In the genomic region with DNA sequence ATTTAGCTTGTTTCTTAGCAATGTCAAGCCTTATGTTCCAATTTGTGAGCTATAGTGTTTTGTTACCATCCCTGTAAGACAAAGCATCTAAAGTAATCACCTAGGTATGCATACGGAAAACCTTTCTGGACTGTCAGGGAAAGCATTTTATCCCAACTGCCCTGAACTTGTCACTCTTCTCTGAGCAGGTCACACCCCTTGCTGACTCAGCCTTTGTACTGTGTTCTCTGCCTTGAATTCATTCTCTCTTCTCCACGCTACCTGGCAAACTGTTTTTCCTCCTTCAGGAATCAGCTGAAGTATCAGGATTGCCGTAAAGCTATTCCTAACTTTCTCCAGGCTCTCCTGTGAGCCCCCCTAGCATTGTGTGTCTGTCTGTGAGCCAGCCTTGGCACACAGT, we compare ENCODE assay signal across 11 cellular contexts. TPM values are rescaled to one million over a fixed set of nuclear protein-coding genes. Genes with fewer than 3 reads are reported as not detected.
DNase-seq lines count a peak whose midpoint lies in the region; ATAC-seq and TF ChIP-seq lines count a peak whose summit lies in the region.
"Had no signal": no experiment of that assay in that cellular context is flagged by ENCODE, and none has a peak within 500 bp of the region (broad histone marks: within the 10 kb centered on the region; RNA-seq: fewer than 3 reads in every experiment).

No MANE protein-coding gene starts in this region.

- H3K79me2 ChIP-seq in PC-3 (ENCODE audit: low read length) (no peaks in the 10 kb centered on the region), fibroblast of lung (ENCODE audit: control insufficient read depth, insufficient read depth, low read length) (no peaks in the 10 kb centered on the region), neural progenitor cell (ENCODE audit: low read depth) (peaks cover 98% of the 10 kb centered on the region)

- H3K27ac ChIP-seq in PC-3 (ENCODE audit: low read length), result 0 out of 2 replicates have a peak overlapping the region, but pooled peaks have one; percentile 30
- no peak overlapping the region for H3K27ac ChIP-seq in fibroblast of lung (ENCODE audit: insufficient read depth, low read length)
- no peak overlapping the region for H3K27ac ChIP-seq in neural progenitor cell

- no peaks in the 10 kb centered on the region for H3K9me3 ChIP-seq in PC-3 (ENCODE audit: low read length)
- H3K9me3 ChIP-seq in fibroblast of lung (ENCODE audit: control insufficient read depth, insufficient read depth, low read depth, low read length), result no peaks in the 10 kb centered on the region
- no peaks in the 10 kb centered on the region for H3K9me3 ChIP-seq in neural progenitor cell (ENCODE audit: low read depth)
- H3K9me3 ChIP-seq: adrenal gland had no signal

- POLR2A ChIA-PET in PC-3 (lab: Charles Lee; ENCODE audit: unreplicated experiment), result interaction anchor here (1.2 kb wide), 1 partner anchor 55 kb away, joined by 4 read pairs; a partner anchor contains a TSS

- H3K4me2 ChIP-seq in PC-3 (ENCODE audit: low read length) (peak overlapping the region; percentile 79), fibroblast of lung (ENCODE audit: extremely low read depth, insufficient read depth, low read length) (no peak overlapping the region), neural progenitor cell (no peak overlapping the region)

- peaks cover 5% of the 10 kb centered on the region for H3K27me3 Mint-ChIP-seq in neural progenitor cell (ENCODE audit: insufficient read depth, low read depth)

- H3F3A ChIP-seq in PC-3 (ENCODE audit: low read length, unreplicated experiment) (no peaks in the 10 kb centered on the region), neural progenitor cell (ENCODE audit: low read depth) (peaks cover 28% of the 10 kb centered on the region)

- H3K9me3 Mint-ChIP-seq in neural progenitor cell, result no peaks in the 10 kb centered on the region
- H3K9me3 Mint-ChIP-seq in stimulated activated effector memory CD8-positive, alpha-beta T cell treated with anti-CD3 and anti-CD28 coated beads, Interleukin-12 subunit alpha, Interleukin-12 subunit beta, amount 100 ng/mL, for 72 hours, result peaks cover 4% of the 10 kb centered on the region

- H3K36me3 Mint-ChIP-seq in neural progenitor cell, result peaks cover 2% of the 10 kb centered on the region
- H3K36me3 Mint-ChIP-seq in stimulated activated effector memory CD8-positive, alpha-beta T cell treated with anti-CD3 and anti-CD28 coated beads, Interleukin-12 subunit alpha, Interleukin-12 subunit beta, amount 100 ng/mL, for 72 hours, result no peaks in the 10 kb centered on the region

- H3K9me2 ChIP-seq in PC-3 (replicated peaks; ENCODE audit: low read length), result no peaks in the 10 kb centered on the region

- H3K4me3 Mint-ChIP-seq in neural progenitor cell, result no peak overlapping the region
- no peak overlapping the region for H3K4me3 Mint-ChIP-seq in stimulated activated effector memory CD8-positive, alpha-beta T cell treated with anti-CD3 and anti-CD28 coated beads, Interleukin-12 subunit alpha, Interleukin-12 subunit beta, amount 100 ng/mL, for 72 hours

- H3K4me1 ChIP-seq in PC-3 (ENCODE audit: insufficient read depth, low read length) (peaks cover 25% of the 10 kb centered on the region), fibroblast of lung (ENCODE audit: control insufficient read depth, extremely low read depth, insufficient read depth, low read length) (peaks cover 9% of the 10 kb centered on the region), neural progenitor cell (peaks cover 66% of the 10 kb centered on the region)

- CTCF ChIA-PET in PC-3 (lab: Charles Lee), result no interaction called here

- peak overlapping the region; percentile 56 for H2AFZ ChIP-seq in PC-3 (ENCODE audit: low read length)
- no peak overlapping the region for H2AFZ ChIP-seq in fibroblast of lung (ENCODE audit: low read length)
- no peak overlapping the region for H2AFZ ChIP-seq in neural progenitor cell (replicated peaks)

- peak overlapping the region; percentile 50 for H3K27ac Mint-ChIP-seq in neural progenitor cell
- no peak overlapping the region for H3K27ac Mint-ChIP-seq in stimulated activated effector memory CD8-positive, alpha-beta T cell treated with anti-CD3 and anti-CD28 coated beads, Interleukin-12 subunit alpha, Interleukin-12 subunit beta, amount 100 ng/mL, for 72 hours

- ATAC-seq in PC-3 (peak; percentile 70), GM21381 (IDR thresholded peaks at IDR 0.05; ENCODE audit: unreplicated experiment) (no peak), HG02970 (IDR thresholded peaks at IDR 0.05; ENCODE audit: low FRiP score, unreplicated experiment) (no peak)
- no peak for ATAC-seq in stimulated activated effector memory CD8-positive, alpha-beta T cell treated with anti-CD3 and anti-CD28 coated beads, Interleukin-12 subunit alpha, Interleukin-12 subunit beta, amount 100 ng/mL, for 72 hours

- in situ Hi-C loops in Caki2 (cut with HindIII; ENCODE audit: low pct_unique_long_range_greater_than_20kb, low sequenced_read_pairs), result no loop called here

- H4K20me1 ChIP-seq in PC-3 (ENCODE audit: low read length), result no peaks in the 10 kb centered on the region
- H4K20me1 ChIP-seq in fibroblast of lung (ENCODE audit: control insufficient read depth, extremely low read depth, insufficient read depth, low read length), result no peaks in the 10 kb centered on the region
- peaks cover 84% of the 10 kb centered on the region for H4K20me1 ChIP-seq in neural progenitor cell (ENCODE audit: low read depth)

- H3K36me3 ChIP-seq in PC-3 (ENCODE audit: low read depth, low read length), result no peaks in the 10 kb centered on the region
- no peaks in the 10 kb centered on the region for H3K36me3 ChIP-seq in fibroblast of lung (ENCODE audit: control insufficient read depth, insufficient read depth, low read length)
- H3K36me3 ChIP-seq in neural progenitor cell, result no peaks in the 10 kb centered on the region
- H3K36me3 ChIP-seq: adrenal gland had no signal

- H3K9ac ChIP-seq in PC-3 (ENCODE audit: low read length) (no peak overlapping the region), fibroblast of lung (ENCODE audit: insufficient read depth, low read length) (no peak overlapping the region), neural progenitor cell (no peak overlapping the region)

- peaks cover 74% of the 10 kb centered on the region for H3K4me1 Mint-ChIP-seq in neural progenitor cell
- no peaks in the 10 kb centered on the region for H3K4me1 Mint-ChIP-seq in stimulated activated effector memory CD8-positive, alpha-beta T cell treated with anti-CD3 and anti-CD28 coated beads, Interleukin-12 subunit alpha, Interleukin-12 subunit beta, amount 100 ng/mL, for 72 hours

- TF ChIP-seq CTCF in PC-3 (conservative IDR thresholded peaks at IDR 0.05; ENCODE audit: low read depth, low read length) (no peak), fibroblast of lung (conservative IDR thresholded peaks at IDR 0.05 in 1 of 2, IDR thresholded peaks at IDR 0.05 in 1 of 2; ENCODE audit: low read depth in 1 of 2, low read length in 2 of 2) (no peak), neural progenitor cell (IDR thresholded peaks at IDR 0.05) (no peak)

- BruUV-seq in PC-3 (replicated peaks; lab: Mats Ljungman, UMichigan), result no TSS peak

- H3K27me3 ChIP-seq in PC-3 (ENCODE audit: low read length) (no peaks in the 10 kb centered on the region), fibroblast of lung (ENCODE audit: control insufficient read depth, insufficient read depth, low read length) (no peaks in the 10 kb centered on the region), neural progenitor cell (no peaks in the 10 kb centered on the region)
- H3K27me3 ChIP-seq: adrenal gland had no signal

- H3K4me3 ChIP-seq in PC-3 (ENCODE audit: low read length) (no peak overlapping the region), fibroblast of lung (replicated peaks in 1 of 4; ENCODE audit: control extremely low read depth in 1 of 4, insufficient read depth in 1 of 4, low read depth in 3 of 4, low read length in 4 of 4) (no peak overlapping the region), neural progenitor cell (no peak overlapping the region)
- H3K4me3 ChIP-seq: adrenal gland had no signal

- DNase-seq in Caki2 (ENCODE audit: low read depth) (peak; percentile 86), PC-3 (peak; percentile 86), fibroblast of lung (ENCODE audit: low read depth in 2 of 2) (peak; percentile 35 to 66), neural progenitor cell (ENCODE audit: low spot score) (no peak), NCI-H2196 treated with DMSO at 0.1 percent for 48 hours (lab: John Stamatoyannopoulos, UW; ENCODE audit: unreplicated experiment) (no peak)
- no peak for DNase-seq in stimulated activated effector memory CD8-positive, alpha-beta T cell treated with anti-CD3 and anti-CD28 coated beads, Interleukin-12 subunit alpha, Interleukin-12 subunit beta, amount 100 ng/mL, for 72 hours (ENCODE audit: low spot score in 2 of 2)
- DNase-seq: activated CD8-positive, alpha-beta memory T cell treated with anti-CD3 and anti-CD28 coated beads, Interleukin-2, amount 50 U/mL, for 4 hours; NCI-H1092 treated with DMSO at 0.1 percent for 48 hours had no signal

- intact Hi-C loops in PC-3 (cut with micrococcal nuclease), result loop anchor here (2.0 to 10.0 kb wide), 6 partner anchors 44 to 1078 kb away; a partner anchor contains a TSS

RNA-seq across cellular contexts. Expression of a gene that starts 54.2 kb away (rescaled TPM):
- 3.1 and 9.6 TPM in 2 replicates for total RNA-seq in Caki2 (2014; rRNA removed; shearing (Covaris generic); ENCODE audit: low replicate concordance)
- total RNA-seq in PC-3 (2014; rRNA removed) (8.4 and 9.8 TPM in 2 replicates), fibroblast of lung (39.8 and 46.7 TPM in 2 replicates), neural progenitor cell (ENCODE audit: low replicate concordance) (75.0 and 91.1 TPM in 2 replicates)
- 43.1 and 47.2 TPM in 2 replicates for polyA plus RNA-seq in fibroblast of lung
- polyA plus RNA-seq in fibroblast of lung (2012), result 31.1 and 38.6 TPM in 2 replicates
- polyA minus RNA-seq in fibroblast of lung (ENCODE audit: low replicate concordance), result 103 and 112 TPM in 2 replicates

Comparison
In these comparisons a context has a peak if more than half of its experiments do, and no peak if none do; other contexts are left out.
1. DNase-seq: peak in Caki2 (single experiment), PC-3 (single experiment) and fibroblast of lung (2 of 2); none in neural progenitor cell (single experiment), NCI-H2196 treated with DMSO at 0.1 percent for 48 hours (single experiment) and stimulated activated effector memory CD8-positive, alpha-beta T cell treated with anti-CD3 and anti-CD28 coated beads, Interleukin-12 subunit alpha, Interleukin-12 subunit beta, amount 100 ng/mL, for 72 hours (0 of 2).